Comparison of ENCODE assay signal across 9 cellular contexts in genomic region chr11:69075421-69076128, GRCh38. TPM values are rescaled to one million over a fixed set of nuclear protein-coding genes. Genes with fewer than 3 reads are reported as not detected.
DNase-seq lines count a peak whose midpoint lies in the region; ATAC-seq and TF ChIP-seq lines count a peak whose summit lies in the region.
"Had no signal": no experiment of that assay in that cellular context is flagged by ENCODE, and none has a peak within 500 bp of the region (broad histone marks: within the 10 kb centered on the region; RNA-seq: fewer than 3 reads in every experiment).

No MANE protein-coding gene starts in this region.

- H3K4me3 Mint-ChIP-seq in type B pancreatic cell, result no peak overlapping the region

- H3K4me3 ChIP-seq in cardiac fibroblast (replicated peaks in 1 of 2; ENCODE audit: low read depth in 2 of 2, low read length in 2 of 2), result no peak overlapping the region
- no peak overlapping the region for H3K4me3 ChIP-seq in thyroid gland (replicated peaks in 1 of 3)

- no peaks in the 10 kb centered on the region for H3K9me3 ChIP-seq in thyroid gland

- H3K27me3 Mint-ChIP-seq in type B pancreatic cell, result no peaks in the 10 kb centered on the region

- no peak for TF ChIP-seq POLR2A in thyroid gland (IDR thresholded peaks at IDR 0.05)

- peak; percentile 23 for ATAC-seq in left colon

- no peaks in the 10 kb centered on the region for H3K27me3 ChIP-seq in thyroid gland

- intact Hi-C loops in left colon (cut with DNase I, micrococcal nuclease), result no loop called here
- intact Hi-C loops in thyroid gland (cut with DNase I), result no loop called here

- H3K36me3 Mint-ChIP-seq in type B pancreatic cell, result peaks cover 3% of the 10 kb centered on the region

- peak overlapping the region in 1 of 3 donors; percentile 12 for H3K27ac ChIP-seq in thyroid gland

- H3K4me1 Mint-ChIP-seq in type B pancreatic cell (ENCODE audit: unreplicated experiment), result no peaks in the 10 kb centered on the region

- H3K27ac Mint-ChIP-seq in type B pancreatic cell, result no peak overlapping the region

- H3K4me1 ChIP-seq in thyroid gland, result no peaks in the 10 kb centered on the region

- H3K36me3 ChIP-seq in thyroid gland, result peaks cover 18 to 23% of the 10 kb centered on the region in 2 donors

- 83 to 88% methylated on average over 16 to 18 of the region's 18 CpGs for WGBS in thyroid gland, 2 donors

- peak; percentile 92 for DNase-seq in HS-5 (ENCODE audit: low read depth)
- peak; percentile 96 for DNase-seq in cardiac fibroblast (ENCODE audit: low read depth in 2 of 2)
- DNase-seq in left colon, result peak; percentile 56 to 81
- peak; percentile 22 to 31 for DNase-seq in thyroid gland
- DNase-seq in type B pancreatic cell (ENCODE audit: extremely low spot score, unreplicated experiment), result no peak
- no peak for DNase-seq in activated effector memory CD4-positive, alpha-beta T cell treated with Interleukin-2 at 50 U/mL for 16 hours
- DNase-seq in germinal center (ENCODE audit: low spot score), result no peak
- DNase-seq in NCI-H2227 (lab: John Stamatoyannopoulos, UW; ENCODE audit: unreplicated experiment), result no peak
- DNase-seq: KBM-7 had no signal

- TF ChIP-seq CTCF in cardiac fibroblast (IDR thresholded peaks at IDR 0.05; ENCODE audit: low read depth, low read length), result no peak
- TF ChIP-seq CTCF in thyroid gland (IDR thresholded peaks at IDR 0.05), result no peak
- no peak for TF ChIP-seq CTCF in type B pancreatic cell (conservative IDR thresholded peaks at IDR 0.05)

- no peaks in the 10 kb centered on the region for H3K9me3 Mint-ChIP-seq in type B pancreatic cell

RNA-seq across cellular contexts. Expression of gene TPCN2, which starts 26.8 kb away (rescaled TPM):
- total RNA-seq in left colon, result 10 to 100 TPM; 17.1 to 17.6 TPM
- total RNA-seq in thyroid gland, result 10 to 100 TPM; 10.5 to 30.4 (median 13.7) TPM
- 19.5 and 20.7 TPM in 2 replicates for total RNA-seq in type B pancreatic cell (ENCODE audit: low replicate concordance)

Comparison
In these comparisons a context has a peak if more than half of its experiments do, and no peak if none do; other contexts are left out.
1. DNase-seq: peak in HS-5 (single experiment), cardiac fibroblast (2 of 2), left colon (2 of 2) and thyroid gland (2 of 2); none in type B pancreatic cell (single experiment), activated effector memory CD4-positive, alpha-beta T cell treated with Interleukin-2 at 50 U/mL for 16 hours (single experiment), germinal center (single experiment) and NCI-H2227 (single experiment).